Comparison of ENCODE assay signal across 21 cellular contexts in genomic region chr5:107873877-107874276, GRCh38.
DNase-seq lines count a peak whose midpoint lies in the region; ATAC-seq and TF ChIP-seq lines count a peak whose summit lies in the region.
"Had no signal": no experiment of that assay in that cellular context is flagged by ENCODE, and none has a peak within 500 bp of the region (broad histone marks: within the 10 kb centered on the region; RNA-seq: fewer than 3 reads in every experiment).

No MANE protein-coding gene starts in this region.

- no peak for TF ChIP-seq CTCF in prostate gland (IDR thresholded peaks at IDR 0.05)

- TF ChIP-seq POLR2A in prostate gland (IDR thresholded peaks at IDR 0.05), result no peak

- H3K4me3 ChIP-seq in prostate gland, result no peak overlapping the region
- H3K4me3 ChIP-seq: PC-9 had no signal

- WGBS in prostate gland, result 24% methylated on average over 2 of the region's 2 CpGs

- no peaks in the 10 kb centered on the region for H3K27me3 ChIP-seq in prostate gland (replicated peaks; ENCODE audit: insufficient read depth)
- H3K27me3 ChIP-seq: BE2C had no signal

- no peak overlapping the region for H3K27ac ChIP-seq in prostate gland
- H3K27ac ChIP-seq: PC-9, RWPE1 had no signal

- DNase-seq in NCI-H748 (lab: John Stamatoyannopoulos, UW; ENCODE audit: unreplicated experiment) (peak; percentile 22), NCI-H748 treated with DMSO at 0.1 percent for 48 hours (lab: John Stamatoyannopoulos, UW) (no peak), NCI-H2081 treated with DMSO at 0.1 percent for 48 hours (lab: John Stamatoyannopoulos, UW) (peak; percentile 27), astrocyte of the hippocampus (ENCODE audit: low read depth, low spot score) (peak; percentile 57), prostate gland (ENCODE audit: low spot score) (peak; percentile 28), OCI-M2 (lab: John Stamatoyannopoulos, UW; ENCODE audit: unreplicated experiment) (no peak)
- DNase-seq: BE2C; CD4-positive, alpha-beta T cell; DMS153; GOT3; NCI-H1436 treated with DMSO at 0.1 percent for 48 hours; NCI-H2227 treated with DMSO at 0.1 percent for 48 hours; NCI-H526; PC-9; SIG-M5; T-cell had no signal

- intact Hi-C loops in prostate gland (cut with DNase I), result no loop called here

- H3K36me3 ChIP-seq in prostate gland, result no peaks in the 10 kb centered on the region
- H3K36me3 ChIP-seq: BE2C had no signal

- H3K4me1 ChIP-seq in prostate gland (replicated peaks), result no peaks in the 10 kb centered on the region

- H3K9me3 ChIP-seq in prostate gland, result no peaks in the 10 kb centered on the region
- H3K9me3 ChIP-seq: BE2C had no signal

- no peak for ATAC-seq in HG03469 (IDR thresholded peaks at IDR 0.05; ENCODE audit: unreplicated experiment)
- no peak for ATAC-seq in HG03025 (IDR thresholded peaks at IDR 0.05; ENCODE audit: low FRiP score, unreplicated experiment)
- ATAC-seq: HCT116, SK-N-SH treated with all-trans-retinoic acid at 6 μM for 48 hours, T-cell had no signal

Comparison
In these comparisons a context has a peak if more than half of its experiments do, and no peak if none do; other contexts are left out.
1. DNase-seq: peak in NCI-H748 (single experiment), NCI-H2081 treated with DMSO at 0.1 percent for 48 hours (single experiment), astrocyte of the hippocampus (single experiment) and prostate gland (single experiment); none in NCI-H748 treated with DMSO at 0.1 percent for 48 hours (single experiment) and OCI-M2 (single experiment).